1 cellular context compared by ENCODE assay signal in genomic region chr2:170265321-170265720, GRCh38.
A peak's percentile ranks its signal among the peaks of the same experiment; 100 is the strongest.
TF ChIP-seq lines count a peak whose summit lies in the region.

No MANE protein-coding gene starts in this region.

TF ChIP-seq in K562, 482 proteins besides CTCF, POLR2A, EP300 and RAD21 (continued from another document):
- TF ChIP-seq CTCFL (IDR thresholded peaks at IDR 0.05; ENCODE audit: borderline replicate concordance, insufficient read depth, low read depth, low read length, poor library complexity, severe bottlenecking) (no peak), PHB (CRISPR knock-in tag; IDR thresholded peaks at IDR 0.05) (no peak), MXI1 (IDR thresholded peaks at IDR 0.05; ENCODE audit: low read depth, low read length) (no peak), THRA (IDR thresholded peaks at IDR 0.05) (no peak), ZNF609 (CRISPR knock-in tag; IDR thresholded peaks at IDR 0.05; ENCODE audit: borderline replicate concordance) (no peak), GTF2E2 (tag; IDR thresholded peaks at IDR 0.05) (no peak), SMAD4 (CRISPR knock-in tag; conservative IDR thresholded peaks at IDR 0.05) (0 out of 2 replicates have a peak, but pooled peaks have one; percentile 14), ZNF143 (CRISPR knock-in tag; IDR thresholded peaks at IDR 0.05) (no peak), ZNF449 (CRISPR knock-in tag; IDR thresholded peaks at IDR 0.05) (no peak), NR1H2 (CRISPR knock-in tag; IDR thresholded peaks at IDR 0.05) (no peak), ZNF583 (CRISPR knock-in tag; IDR thresholded peaks at IDR 0.05) (peak; percentile 49; the same call in 1 of the 2 replicates), ZNF511 (CRISPR knock-in tag; IDR thresholded peaks at IDR 0.05) (no peak), NR4A1 (CRISPR knock-in tag; IDR thresholded peaks at IDR 0.05) (no peak), NR4A1 (tag; IDR thresholded peaks at IDR 0.05) (0 out of 2 replicates have a peak, but pooled peaks have one; percentile 34), KAT7 (CRISPR knock-in tag; IDR thresholded peaks at IDR 0.05; ENCODE audit: borderline replicate concordance) (0 out of 2 replicates have a peak, but pooled peaks have one; percentile 49), AFF1 (IDR thresholded peaks at IDR 0.05; ENCODE audit: low read depth in 1 of 2, partially characterized antibody in 2 of 2) (no peak), DMBX1 (CRISPR knock-in tag; IDR thresholded peaks at IDR 0.05; ENCODE audit: borderline replicate concordance) (0 out of 2 replicates have a peak, but pooled peaks have one; percentile 39), ILK (tag; IDR thresholded peaks at IDR 0.05; ENCODE audit: borderline replicate concordance, low read depth) (no peak), CCAR2 (IDR thresholded peaks at IDR 0.05; ENCODE audit: low read depth, low read length) (no peak), LCOR (CRISPR knock-in tag; IDR thresholded peaks at IDR 0.05) (no peak)
